Comparison of ENCODE assay signal across 9 cellular contexts in genomic region chr11:123174196-123175183, GRCh38. TPM values are rescaled to one million over a fixed set of nuclear protein-coding genes. Genes with fewer than 3 reads are reported as not detected.
DNase-seq lines count a peak whose midpoint lies in the region; ATAC-seq and TF ChIP-seq lines count a peak whose summit lies in the region.
"Had no signal": no experiment of that assay in that cellular context is flagged by ENCODE, and none has a peak within 500 bp of the region (broad histone marks: within the 10 kb centered on the region; RNA-seq: fewer than 3 reads in every experiment).

No MANE protein-coding gene starts in this region.

- no peak for TF ChIP-seq CTCF in retinal pigment epithelial cell (conservative IDR thresholded peaks at IDR 0.05; ENCODE audit: low read depth, low read length)

- ATAC-seq in Right ventricle myocardium superior (ENCODE audit: poor library complexity) (peak; percentile 85), HG03095 (IDR thresholded peaks at IDR 0.05; ENCODE audit: unreplicated experiment) (no peak)

- DNase-seq in GM04503 (ENCODE audit: low read depth) (peak; percentile 99), T1000 (lab: John Stamatoyannopoulos, UW) (peak; percentile 49), Right ventricle myocardium superior (peak; percentile 52), retinal pigment epithelial cell (ENCODE audit: low read depth) (peak; percentile 79), GF-D8 (lab: John Stamatoyannopoulos, UW) (no peak), D341Med (ENCODE audit: low spot score) (no peak), NCI-H2081 (lab: John Stamatoyannopoulos, UW) (no peak)
- DNase-seq: nucleus accumbens had no signal

- H3K4me3 ChIP-seq in retinal pigment epithelial cell (ENCODE audit: low read length): no peak overlapping the region

- intact Hi-C loops in Right ventricle myocardium superior (cut with DNase I): no loop called here

RNA-seq across cellular contexts. Expression of gene CLMP, which starts 20.6 kb away (rescaled TPM):
- 6.0 TPM for total RNA-seq in Right ventricle myocardium superior

Comparison
In these comparisons a context has a peak if more than half of its experiments do, and no peak if none do; other contexts are left out.
1. DNase-seq: peak in GM04503 (single experiment), T1000 (single experiment), Right ventricle myocardium superior (single experiment) and retinal pigment epithelial cell (single experiment); none in GF-D8 (single experiment), D341Med (single experiment) and NCI-H2081 (0 of 2).